ENCODE assay signal across 9 cellular contexts in genomic region chr18:68915066-68915465, GRCh38.
"Had no signal": no experiment of that assay in that cellular context is flagged by ENCODE, and none has a peak within 500 bp of the region (broad histone marks: within the 10 kb centered on the region; RNA-seq: fewer than 3 reads in every experiment).

No MANE protein-coding gene starts in this region.

- H3K4me1 Mint-ChIP-seq: GM23338 had no signal

- ATAC-seq: GM23338, HCT116 had no signal

- H3K9me3 ChIP-seq: HAP-1 had no signal

- H3K36me3 ChIP-seq: HAP-1 had no signal

- H3K9ac ChIP-seq: GM23248 had no signal

- H2AFZ ChIP-seq: GM23248, GM23338 had no signal

- H3K27ac Mint-ChIP-seq: GM23338, H9, HFFc6 had no signal

- H3K4me3 Mint-ChIP-seq: GM23338, H9, HFFc6 had no signal

- H3K27ac ChIP-seq: GM23248 had no signal

- DNase-seq: GM23248, GOT3, H7, H9, HCEC 1CT, HFFc6 had no signal

- H3K4me3 ChIP-seq: GM23248, GM23338, HAP-1 had no signal

- H3K4me2 ChIP-seq: GM23338 had no signal
